1 cellular context compared by ENCODE assay signal in the genomic region with DNA sequence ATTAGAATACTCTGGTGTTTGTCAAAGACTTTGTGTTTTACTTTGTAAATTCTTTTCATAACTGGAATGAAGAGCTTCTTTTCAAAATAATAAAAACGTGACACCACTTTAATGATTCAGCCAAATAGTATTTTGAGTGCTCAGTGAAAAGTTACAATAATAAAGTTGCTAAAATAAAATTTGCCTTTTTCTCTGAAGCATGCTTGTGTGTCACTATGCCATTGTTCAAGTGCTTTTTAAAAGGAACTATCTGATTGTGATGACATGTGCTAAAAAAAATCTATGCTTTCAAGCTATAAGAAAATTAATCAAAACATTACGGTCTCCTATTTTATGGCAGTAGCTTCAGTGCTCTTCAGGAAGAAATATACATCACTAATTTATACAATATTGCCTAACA.
A peak's percentile ranks its signal among the peaks of the same experiment; 100 is the strongest.
TF ChIP-seq lines count a peak whose summit lies in the region.

No MANE protein-coding gene starts in this region.

TF ChIP-seq in IMR-90, 13 proteins besides CTCF, POLR2A, EP300 and RAD21 (continued from another document):
- TF ChIP-seq BHLHE40 (IDR thresholded peaks at IDR 0.05; ENCODE audit: low read depth, low read length) (peak; percentile 56; the same call in 1 of the 2 replicates), MXI1 (IDR thresholded peaks at IDR 0.05; ENCODE audit: borderline replicate concordance, low read depth, low read length) (no peak), MAZ (IDR thresholded peaks at IDR 0.05; ENCODE audit: borderline replicate concordance, low read depth, low read length) (no peak)
- TF ChIP-seq, protein P1, sequence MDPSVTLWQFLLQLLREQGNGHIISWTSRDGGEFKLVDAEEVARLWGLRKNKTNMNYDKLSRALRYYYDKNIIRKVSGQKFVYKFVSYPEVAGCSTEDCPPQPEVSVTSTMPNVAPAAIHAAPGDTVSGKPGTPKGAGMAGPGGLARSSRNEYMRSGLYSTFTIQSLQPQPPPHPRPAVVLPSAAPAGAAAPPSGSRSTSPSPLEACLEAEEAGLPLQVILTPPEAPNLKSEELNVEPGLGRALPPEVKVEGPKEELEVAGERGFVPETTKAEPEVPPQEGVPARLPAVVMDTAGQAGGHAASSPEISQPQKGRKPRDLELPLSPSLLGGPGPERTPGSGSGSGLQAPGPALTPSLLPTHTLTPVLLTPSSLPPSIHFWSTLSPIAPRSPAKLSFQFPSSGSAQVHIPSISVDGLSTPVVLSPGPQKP (IDR thresholded peaks at IDR 0.05; ENCODE audit: borderline replicate concordance, low read depth, low read length), result no peak
